In the genomic region with DNA sequence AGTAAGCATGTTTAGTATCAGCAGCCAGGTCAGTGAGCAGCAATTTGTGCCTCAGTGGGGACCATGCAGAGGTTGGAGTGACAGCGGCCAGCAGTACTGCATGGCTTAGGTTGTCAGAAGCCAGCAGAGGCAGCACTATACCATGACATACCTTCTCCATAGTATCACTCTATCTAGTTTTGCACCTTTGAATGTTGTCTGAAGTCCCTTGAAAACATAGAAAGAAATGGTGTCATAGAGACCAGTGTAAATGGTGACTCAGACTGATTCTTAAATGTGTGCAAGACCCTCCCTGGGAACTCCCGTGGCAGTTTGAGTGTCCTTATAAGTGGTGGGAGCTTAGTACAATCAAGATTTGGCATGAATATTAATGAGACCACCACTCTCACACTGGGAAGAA, we compare ENCODE assay signal across 18 cellular contexts.
A peak's percentile ranks its signal among the peaks of the same experiment; 100 is the strongest.
DNase-seq lines count a peak whose midpoint lies in the region; ATAC-seq and TF ChIP-seq lines count a peak whose summit lies in the region.
"Had no signal": no experiment of that assay in that cellular context is flagged by ENCODE, and none has a peak within 500 bp of the region (broad histone marks: within the 10 kb centered on the region; RNA-seq: fewer than 3 reads in every experiment).

No MANE protein-coding gene starts in this region.

- no peaks in the 10 kb centered on the region for H3K36me3 Mint-ChIP-seq in activated CD8-positive, alpha-beta T cell treated with anti-CD3 and anti-CD28 coated beads for 36 hours (ENCODE audit: low read depth)
- no peaks in the 10 kb centered on the region for H3K36me3 Mint-ChIP-seq in activated CD8-positive, alpha-beta T cell treated with anti-CD3 and anti-CD28 coated beads, Interleukin-2, amount 10 ng/mL, durations not matched to agents 7 days and 5 days (ENCODE audit: low read depth)
- H3K36me3 Mint-ChIP-seq: CD14-positive monocyte; CD4-positive, alpha-beta memory T cell had no signal

- peak; percentile 34 for ATAC-seq in activated CD8-positive, alpha-beta T cell treated with anti-CD3 and anti-CD28 coated beads for 36 hours
- ATAC-seq in activated CD8-positive, alpha-beta T cell treated with anti-CD3 and anti-CD28 coated beads, Interleukin-2, amount 10 ng/mL, durations not matched to agents 7 days and 5 days = no peak
- ATAC-seq in GM18868 (IDR thresholded peaks at IDR 0.05; ENCODE audit: unreplicated experiment) = peak; percentile 54
- ATAC-seq: HCT116 had no signal

- no peak overlapping the region for H3K4me2 ChIP-seq in mesendoderm (ENCODE audit: low read length)
- H3K4me2 ChIP-seq: BLaER1 had no signal

- no peak overlapping the region for H3K56ac ChIP-seq in mesendoderm (ENCODE audit: low read length)

- no peak for DNase-seq in activated CD8-positive, alpha-beta T cell treated with anti-CD3 and anti-CD28 coated beads for 36 hours
- DNase-seq in activated CD8-positive, alpha-beta T cell treated with anti-CD3 and anti-CD28 coated beads, Interleukin-2, amount 10 ng/mL, durations not matched to agents 7 days and 5 days = no peak
- DNase-seq in mesendoderm (no peak), GF-D8 (lab: John Stamatoyannopoulos, UW) (no peak), anterior cingulate cortex (lab: John Stamatoyannopoulos, UW) (no peak), T1000 (lab: John Stamatoyannopoulos, UW) (no peak)
- DNase-seq: 8988T; CD4-positive, alpha-beta memory T cell; DMS153; DMS79 treated with DMSO at 0.1 percent for 48 hours; GOT3; H7; HFFc6; IMR-90 had no signal

- H3K4me3 ChIP-seq in mesendoderm (ENCODE audit: low read length) = no peak overlapping the region
- H3K4me3 ChIP-seq: BLaER1 had no signal

- H3K18ac ChIP-seq in mesendoderm (ENCODE audit: low read length) = no peak overlapping the region

- H2BK15ac ChIP-seq in mesendoderm (replicated peaks; ENCODE audit: low read depth) = no peak overlapping the region

- no peaks in the 10 kb centered on the region for H3K79me1 ChIP-seq in mesendoderm (ENCODE audit: low read length)

- no peak overlapping the region for H3K27ac Mint-ChIP-seq in activated CD8-positive, alpha-beta T cell treated with anti-CD3 and anti-CD28 coated beads for 36 hours
- H3K27ac Mint-ChIP-seq in activated CD8-positive, alpha-beta T cell treated with anti-CD3 and anti-CD28 coated beads, Interleukin-2, amount 10 ng/mL, durations not matched to agents 7 days and 5 days = no peak overlapping the region
- H3K27ac Mint-ChIP-seq: CD14-positive monocyte; CD4-positive, alpha-beta memory T cell; HFFc6 had no signal

- no peak overlapping the region for H3K23ac ChIP-seq in mesendoderm (ENCODE audit: low read length)

- H3K79me2 ChIP-seq in mesendoderm (ENCODE audit: control insufficient read depth, insufficient read depth, low read length) = no peaks in the 10 kb centered on the region

- H3K4me3 Mint-ChIP-seq in activated CD8-positive, alpha-beta T cell treated with anti-CD3 and anti-CD28 coated beads for 36 hours = no peak overlapping the region
- H3K4me3 Mint-ChIP-seq in activated CD8-positive, alpha-beta T cell treated with anti-CD3 and anti-CD28 coated beads, Interleukin-2, amount 10 ng/mL, durations not matched to agents 7 days and 5 days = no peak overlapping the region
- H3K4me3 Mint-ChIP-seq: CD14-positive monocyte; CD4-positive, alpha-beta memory T cell; HFFc6 had no signal

- peaks cover 11% of the 10 kb centered on the region for H3K27me3 Mint-ChIP-seq in activated CD8-positive, alpha-beta T cell treated with anti-CD3 and anti-CD28 coated beads for 36 hours
- H3K27me3 Mint-ChIP-seq in activated CD8-positive, alpha-beta T cell treated with anti-CD3 and anti-CD28 coated beads, Interleukin-2, amount 10 ng/mL, durations not matched to agents 7 days and 5 days (ENCODE audit: low read depth) = peaks cover 32% of the 10 kb centered on the region

- H3K9me3 Mint-ChIP-seq in activated CD8-positive, alpha-beta T cell treated with anti-CD3 and anti-CD28 coated beads for 36 hours = no peaks in the 10 kb centered on the region
- no peaks in the 10 kb centered on the region for H3K9me3 Mint-ChIP-seq in activated CD8-positive, alpha-beta T cell treated with anti-CD3 and anti-CD28 coated beads, Interleukin-2, amount 10 ng/mL, durations not matched to agents 7 days and 5 days (ENCODE audit: insufficient read depth)
- H3K9me3 Mint-ChIP-seq: CD14-positive monocyte; CD4-positive, alpha-beta memory T cell; HFFc6 had no signal

- H3K9ac ChIP-seq in mesendoderm (ENCODE audit: low read length) = no peak overlapping the region
- H3K9ac ChIP-seq: BLaER1 had no signal

- H3K27ac ChIP-seq in mesendoderm (ENCODE audit: low read depth, low read length) = no peak overlapping the region
- H3K27ac ChIP-seq: BLaER1 had no signal

- no CpG with 5 or more reads among the region's 2 CpGs for WGBS in mesendoderm (ENCODE audit: extremely low coverage, insufficient coverage, low lambda C conversion rate)

- no peak overlapping the region for H4K5ac ChIP-seq in mesendoderm (ENCODE audit: low read length)

- TF ChIP-seq CTCF in activated CD8-positive, alpha-beta T cell treated with anti-CD3 and anti-CD28 coated beads for 36 hours (IDR thresholded peaks at IDR 0.05) = no peak

- H4K8ac ChIP-seq in mesendoderm (ENCODE audit: low read depth, low read length) = no peak overlapping the region

- H3K4me1 ChIP-seq in mesendoderm (ENCODE audit: control insufficient read depth, low read depth, low read length) = peaks cover 5% of the 10 kb centered on the region
- H3K4me1 ChIP-seq: BLaER1 had no signal

- intact Hi-C loops in activated CD8-positive, alpha-beta T cell treated with anti-CD3 and anti-CD28 coated beads for 36 hours (cut with micrococcal nuclease) = no loop called here

- no peak overlapping the region for H2AK5ac ChIP-seq in mesendoderm (ENCODE audit: low read length)

- no peaks in the 10 kb centered on the region for H3K27me3 ChIP-seq in mesendoderm (ENCODE audit: insufficient read depth, low read length, poor library complexity)
- H3K27me3 ChIP-seq: BLaER1 had no signal

- H3K4ac ChIP-seq in mesendoderm (ENCODE audit: low read depth, low read length) = peak overlapping the region; percentile 43

- H3K36me3 ChIP-seq in mesendoderm (ENCODE audit: control insufficient read depth, insufficient read depth, low read length) = no peaks in the 10 kb centered on the region
- H3K36me3 ChIP-seq: BLaER1 had no signal

- no peak overlapping the region for H2BK120ac ChIP-seq in mesendoderm (ENCODE audit: low read depth, low read length)

- CTCF ChIA-PET in activated CD8-positive, alpha-beta T cell treated with anti-CD3 and anti-CD28 coated beads for 36 hours (lab: Charles Lee) = interaction anchor here (2.5 kb wide), 1 partner anchor 20 kb away, joined by 11 read pairs; no protein-coding TSS in a partner anchor
- CTCF ChIA-PET in activated CD8-positive, alpha-beta T cell treated with anti-CD3 and anti-CD28 coated beads, Interleukin-2, amount 10 ng/mL, durations not matched to agents 7 days and 5 days (lab: Charles Lee) = no interaction called here

- no peak overlapping the region for H2BK5ac ChIP-seq in mesendoderm (ENCODE audit: low read length)

- POLR2A ChIA-PET in activated CD8-positive, alpha-beta T cell treated with anti-CD3 and anti-CD28 coated beads for 36 hours (lab: Charles Lee) = no interaction called here
- POLR2A ChIA-PET in activated CD8-positive, alpha-beta T cell treated with anti-CD3 and anti-CD28 coated beads, Interleukin-2, amount 10 ng/mL, durations not matched to agents 7 days and 5 days (lab: Charles Lee) = no interaction called here

- H3K4me1 Mint-ChIP-seq in activated CD8-positive, alpha-beta T cell treated with anti-CD3 and anti-CD28 coated beads for 36 hours (ENCODE audit: low read depth) = no peaks in the 10 kb centered on the region
- no peaks in the 10 kb centered on the region for H3K4me1 Mint-ChIP-seq in activated CD8-positive, alpha-beta T cell treated with anti-CD3 and anti-CD28 coated beads, Interleukin-2, amount 10 ng/mL, durations not matched to agents 7 days and 5 days (ENCODE audit: low read depth)
- H3K4me1 Mint-ChIP-seq: CD14-positive monocyte; CD4-positive, alpha-beta memory T cell had no signal
